ENCODE assay signal across 13 cellular contexts in genomic region chr2:127568128-127568527, GRCh38. TPM values are rescaled to one million over a fixed set of nuclear protein-coding genes. Genes with fewer than 3 reads are reported as not detected.
DNase-seq lines count a peak whose midpoint lies in the region; ATAC-seq and TF ChIP-seq lines count a peak whose summit lies in the region.
"Had no signal": no experiment of that assay in that cellular context is flagged by ENCODE, and none has a peak within 500 bp of the region (broad histone marks: within the 10 kb centered on the region; RNA-seq: fewer than 3 reads in every experiment).

No MANE protein-coding gene starts in this region.

- H4K91ac ChIP-seq in H9 (ENCODE audit: insufficient read length, low read depth, low read length) (no peak overlapping the region), neuronal stem cell (ENCODE audit: low read depth, low read length, poor library complexity) (no peak overlapping the region)

- H3K4me2 ChIP-seq in H9 (ENCODE audit: insufficient read depth, insufficient read length, low read length): no peak overlapping the region
- no peak overlapping the region for H3K4me2 ChIP-seq in neuronal stem cell (ENCODE audit: insufficient read depth, low read length, poor library complexity, severe bottlenecking)

- H3K4ac ChIP-seq in H9 (ENCODE audit: low read depth, low read length): no peak overlapping the region
- H3K4ac ChIP-seq in neuronal stem cell (ENCODE audit: low read length): no peak overlapping the region

- H3K27ac ChIP-seq in H9 (ENCODE audit: insufficient read length, low read depth, low read length) (no peak overlapping the region), neuronal stem cell (replicated peaks; ENCODE audit: low read length) (no peak overlapping the region)
- H3K27ac ChIP-seq: BLaER1 treated with 17β-estradiol and CSF1 and Interleukin-3, amounts not matched to agents 10 nM and 100 nM had no signal

- no peak overlapping the region for H3K4me3 Mint-ChIP-seq in activated CD8-positive, alpha-beta memory T cell treated with anti-CD3 and anti-CD28 coated beads, Interleukin-2, amount 10 ng/mL, durations not matched to agents 7 days and 5 days
- no peak overlapping the region for H3K4me3 Mint-ChIP-seq in H9
- no peak overlapping the region for H3K4me3 Mint-ChIP-seq in stimulated activated naive B cell treated with anti-CD40 and anti-IgM and Interleukin-4, amounts not matched to agents 10 μg/mL and 1 μg/mL and 100 μg/mL, for 72 hours

- no peak overlapping the region for H3T11ph ChIP-seq in H9 (ENCODE audit: low read length)

- DNase-seq in activated CD8-positive, alpha-beta memory T cell treated with anti-CD3 and anti-CD28 coated beads for 24 hours: peak; percentile 43
- DNase-seq in activated CD8-positive, alpha-beta memory T cell treated with anti-CD3 and anti-CD28 coated beads, Interleukin-2, amount 10 ng/mL, durations not matched to agents 7 days and 5 days: no peak
- DNase-seq in H9: peak; percentile 27
- no peak for DNase-seq in neuronal stem cell (ENCODE audit: low spot score)
- DNase-seq in stimulated activated naive B cell treated with anti-CD40 and anti-IgM and Interleukin-4, amounts not matched to agents 10 μg/mL and 1 μg/mL and 100 μg/mL, for 72 hours: no peak
- DNase-seq in COLO829 (ENCODE audit: low spot score): no peak
- DNase-seq in COR-L47 (lab: John Stamatoyannopoulos, UW): no peak
- DNase-seq in NCI-H2196 (lab: John Stamatoyannopoulos, UW; ENCODE audit: unreplicated experiment): no peak
- DNase-seq: 8988T, KG1, NCI-H1048 had no signal

- no peak overlapping the region for H3K23ac ChIP-seq in H9 (ENCODE audit: insufficient read length, low read depth, low read length)
- no peak overlapping the region for H3K23ac ChIP-seq in neuronal stem cell (ENCODE audit: low read depth, low read length, poor library complexity)

- no peak overlapping the region for H3K9ac ChIP-seq in H9 (ENCODE audit: extremely low read depth, insufficient read length, low read length)
- no peak overlapping the region for H3K9ac ChIP-seq in neuronal stem cell (ENCODE audit: low read depth, low read length, poor library complexity)
- H3K9ac ChIP-seq: BLaER1 treated with 17β-estradiol and CSF1 and Interleukin-3, amounts not matched to agents 10 nM and 100 nM had no signal

- H2BK5ac ChIP-seq in H9 (ENCODE audit: insufficient read length, low read length) (no peak overlapping the region), neuronal stem cell (ENCODE audit: low read length) (no peak overlapping the region)

- peaks cover under 1% of the 10 kb centered on the region for H3K9me3 Mint-ChIP-seq in activated CD8-positive, alpha-beta memory T cell treated with anti-CD3 and anti-CD28 coated beads, Interleukin-2, amount 10 ng/mL, durations not matched to agents 7 days and 5 days (ENCODE audit: low read depth)
- H3K9me3 Mint-ChIP-seq in H9: no peaks in the 10 kb centered on the region; a peak in 1 of 5 replicates
- H3K9me3 Mint-ChIP-seq in stimulated activated naive B cell treated with anti-CD40 and anti-IgM and Interleukin-4, amounts not matched to agents 10 μg/mL and 1 μg/mL and 100 μg/mL, for 72 hours: no peaks in the 10 kb centered on the region

- H3K27me3 Mint-ChIP-seq in activated CD8-positive, alpha-beta memory T cell treated with anti-CD3 and anti-CD28 coated beads, Interleukin-2, amount 10 ng/mL, durations not matched to agents 7 days and 5 days: peaks cover 89% of the 10 kb centered on the region
- peaks cover 2% of the 10 kb centered on the region for H3K27me3 Mint-ChIP-seq in H9 (ENCODE audit: low read depth)
- no peaks in the 10 kb centered on the region for H3K27me3 Mint-ChIP-seq in stimulated activated naive B cell treated with anti-CD40 and anti-IgM and Interleukin-4, amounts not matched to agents 10 μg/mL and 1 μg/mL and 100 μg/mL, for 72 hours

- H3K79me1 ChIP-seq in H9 (ENCODE audit: insufficient read depth, low read depth, low read length, poor library complexity, severe bottlenecking) (no peaks in the 10 kb centered on the region), neuronal stem cell (ENCODE audit: low read depth, low read length) (no peaks in the 10 kb centered on the region)

- H3K14ac ChIP-seq in H9 (ENCODE audit: insufficient read depth, low read length) (no peak overlapping the region), neuronal stem cell (ENCODE audit: low read length) (no peak overlapping the region)

- no peak overlapping the region for H2BK12ac ChIP-seq in H9 (ENCODE audit: insufficient read length, low read depth, low read length)
- H2BK12ac ChIP-seq in neuronal stem cell (ENCODE audit: low read length): peak overlapping the region; percentile 24

- H2AK5ac ChIP-seq in H9 (ENCODE audit: insufficient read length, low read length) (no peak overlapping the region), neuronal stem cell (ENCODE audit: low read depth, low read length) (no peak overlapping the region)

- no peaks in the 10 kb centered on the region for H3K27me3 ChIP-seq in H9 (ENCODE audit: insufficient read depth, low read length)
- peaks cover 0 to 51% (median 0%) of the 10 kb centered on the region in 3 experiments for H3K27me3 ChIP-seq in neuronal stem cell (ENCODE audit: control insufficient read depth in 3 of 3, insufficient read depth in 3 of 3, low read depth in 1 of 3, low read length in 3 of 3)
- H3K27me3 ChIP-seq: BLaER1 treated with 17β-estradiol and CSF1 and Interleukin-3, amounts not matched to agents 10 nM and 100 nM had no signal

- H3K4me3 ChIP-seq in neuronal stem cell (ENCODE audit: low read length in 2 of 2): no peak overlapping the region
- H3K4me3 ChIP-seq: BLaER1 treated with 17β-estradiol and CSF1 and Interleukin-3, amounts not matched to agents 10 nM and 100 nM had no signal

- H3K4me1 ChIP-seq in H9 (ENCODE audit: insufficient read depth, low read length): no peaks in the 10 kb centered on the region
- peaks cover 0 to 1% of the 10 kb centered on the region in 2 donors for H3K4me1 ChIP-seq in neuronal stem cell (ENCODE audit: control insufficient read depth in 2 of 2, insufficient read depth in 1 of 2, low read depth in 1 of 2, low read length in 2 of 2)

- no peaks in the 10 kb centered on the region for H3K23me2 ChIP-seq in H9 (ENCODE audit: insufficient read length, low read depth, low read length, poor library complexity, severe bottlenecking)

- H4K20me1 ChIP-seq in H9 (ENCODE audit: control insufficient read depth, insufficient read depth, insufficient read length): no peaks in the 10 kb centered on the region
- H4K20me1 ChIP-seq: BLaER1 treated with 17β-estradiol and CSF1 and Interleukin-3, amounts not matched to agents 10 nM and 100 nM had no signal

- H4K5ac ChIP-seq in H9 (ENCODE audit: insufficient read length, low read depth, low read length): no peak overlapping the region

- WGBS in H9 (ENCODE audit: extremely low coverage, insufficient read length, low lambda C conversion rate): no CpG with 5 or more reads among the region's 6 CpGs
- no CpG with 5 or more reads among the region's 6 CpGs for WGBS in neuronal stem cell (ENCODE audit: extremely low coverage in 2 of 2, insufficient read length in 2 of 2, insufficient replicate concordance in 1 of 2), 2 donors

- no peaks in the 10 kb centered on the region for H3K79me2 ChIP-seq in H9 (ENCODE audit: insufficient read depth, low read length)

- H3K9me3 ChIP-seq in H9 (ENCODE audit: control insufficient read depth, low read depth, low read length) (no peaks in the 10 kb centered on the region), neuronal stem cell (replicated peaks in 1 of 2; ENCODE audit: control insufficient read depth in 2 of 2, insufficient read depth in 1 of 2, low read depth in 1 of 2, low read length in 2 of 2) (no peaks in the 10 kb centered on the region)

- H3K36me3 Mint-ChIP-seq in activated CD8-positive, alpha-beta memory T cell treated with anti-CD3 and anti-CD28 coated beads, Interleukin-2, amount 10 ng/mL, durations not matched to agents 7 days and 5 days: peaks cover under 1% of the 10 kb centered on the region
- H3K36me3 Mint-ChIP-seq in H9 (ENCODE audit: insufficient read depth in 1 of 3, low read depth in 3 of 3): no peaks in the 10 kb centered on the region
- H3K36me3 Mint-ChIP-seq in stimulated activated naive B cell treated with anti-CD40 and anti-IgM and Interleukin-4, amounts not matched to agents 10 μg/mL and 1 μg/mL and 100 μg/mL, for 72 hours: no peaks in the 10 kb centered on the region

- H3K36me3 ChIP-seq in neuronal stem cell (replicated peaks in 1 of 2; ENCODE audit: control insufficient read depth in 2 of 2, insufficient read depth in 2 of 2, low read length in 2 of 2): no peaks in the 10 kb centered on the region
- H3K36me3 ChIP-seq: BLaER1 treated with 17β-estradiol and CSF1 and Interleukin-3, amounts not matched to agents 10 nM and 100 nM had no signal

- TF ChIP-seq CTCF in H9 (conservative IDR thresholded peaks at IDR 0.05): no peak

- H3K18ac ChIP-seq in H9 (ENCODE audit: insufficient read length, low read depth, low read length): no peak overlapping the region
- H3K18ac ChIP-seq in neuronal stem cell (ENCODE audit: low read length): no peak overlapping the region

- no peak overlapping the region for H2BK15ac ChIP-seq in H9 (ENCODE audit: low read depth, low read length)
- H2BK15ac ChIP-seq in neuronal stem cell (ENCODE audit: low read length): no peak overlapping the region

- H3K27ac Mint-ChIP-seq in activated CD8-positive, alpha-beta memory T cell treated with anti-CD3 and anti-CD28 coated beads, Interleukin-2, amount 10 ng/mL, durations not matched to agents 7 days and 5 days: no peak overlapping the region
- no peak overlapping the region for H3K27ac Mint-ChIP-seq in H9
- H3K27ac Mint-ChIP-seq in stimulated activated naive B cell treated with anti-CD40 and anti-IgM and Interleukin-4, amounts not matched to agents 10 μg/mL and 1 μg/mL and 100 μg/mL, for 72 hours: peak overlapping the region; percentile 17

- H2BK120ac ChIP-seq in H9 (ENCODE audit: low read depth, low read length, poor library complexity, severe bottlenecking): no peak overlapping the region
- H2BK120ac ChIP-seq in neuronal stem cell (ENCODE audit: low read depth, low read length): no peak overlapping the region

- ATAC-seq in activated CD8-positive, alpha-beta memory T cell treated with anti-CD3 and anti-CD28 coated beads, Interleukin-2, amount 10 ng/mL, durations not matched to agents 7 days and 5 days: no peak
- ATAC-seq in stimulated activated naive B cell treated with anti-CD40 and anti-IgM and Interleukin-4, amounts not matched to agents 10 μg/mL and 1 μg/mL and 100 μg/mL, for 72 hours (replicated peaks): no peak

- peaks cover 14% of the 10 kb centered on the region for H3K4me1 Mint-ChIP-seq in activated CD8-positive, alpha-beta memory T cell treated with anti-CD3 and anti-CD28 coated beads, Interleukin-2, amount 10 ng/mL, durations not matched to agents 7 days and 5 days
- peaks cover 15% of the 10 kb centered on the region in 2 experiments for H3K4me1 Mint-ChIP-seq in H9
- H3K4me1 Mint-ChIP-seq in stimulated activated naive B cell treated with anti-CD40 and anti-IgM and Interleukin-4, amounts not matched to agents 10 μg/mL and 1 μg/mL and 100 μg/mL, for 72 hours: peaks cover 20 to 32% of the 10 kb centered on the region in 2 donors

- CTCF ChIA-PET in activated CD8-positive, alpha-beta memory T cell treated with anti-CD3 and anti-CD28 coated beads, Interleukin-2, amount 10 ng/mL, durations not matched to agents 7 days and 5 days (lab: Charles Lee): no interaction called here

- no peak overlapping the region for H4K8ac ChIP-seq in H9 (replicated peaks; ENCODE audit: insufficient read length, low read depth, low read length)
- no peak overlapping the region for H4K8ac ChIP-seq in neuronal stem cell (ENCODE audit: low read depth, low read length)

- H3K56ac ChIP-seq in H9 (ENCODE audit: insufficient read length, low read depth, low read length): no peak overlapping the region

- H2BK20ac ChIP-seq in H9 (ENCODE audit: low read depth, low read length, poor library complexity, severe bottlenecking): no peak overlapping the region

- H2AFZ ChIP-seq in H9 (ENCODE audit: low read length) (no peak overlapping the region), neuronal stem cell (ENCODE audit: low read length) (no peak overlapping the region)

RNA-seq across cellular contexts. Expression of gene MYO7B, which starts 32.6 kb away (rescaled TPM):
- under 1 TPM in 1 of 2 experiments, not detected in 1; 0.26 TPM for total RNA-seq in activated CD8-positive, alpha-beta memory T cell treated with anti-CD3 and anti-CD28 coated beads, Interleukin-2, amount 10 ng/mL, durations not matched to agents 7 days and 5 days
- not detected in 2 replicates for total RNA-seq in H9 (2021)
- not detected for polyA plus RNA-seq in neuronal stem cell (2013, experiment 1 of 2)
- 0.03 TPM for polyA plus RNA-seq in neuronal stem cell (2013, experiment 2 of 2)
- total RNA-seq: NCI-H460 had no signal

RNA-seq across cellular contexts. Expression of gene IWS1, which starts 41.8 kb away (rescaled TPM):
- 10 to 100 TPM; 53.2 to 55.1 TPM for total RNA-seq in activated CD8-positive, alpha-beta memory T cell treated with anti-CD3 and anti-CD28 coated beads, Interleukin-2, amount 10 ng/mL, durations not matched to agents 7 days and 5 days
- 61.0 and 66.2 TPM in 2 replicates for total RNA-seq in H9 (2021)
- polyA plus RNA-seq in neuronal stem cell (2013, experiment 1 of 2): 54.0 TPM
- polyA plus RNA-seq in neuronal stem cell (2013, experiment 2 of 2): 53.1 TPM

Comparison
In these comparisons a context has a peak if more than half of its experiments do, and no peak if none do; other contexts are left out.
1. DNase-seq: peak in activated CD8-positive, alpha-beta memory T cell treated with anti-CD3 and anti-CD28 coated beads for 24 hours (single experiment) and H9 (single experiment); none in activated CD8-positive, alpha-beta memory T cell treated with anti-CD3 and anti-CD28 coated beads, Interleukin-2, amount 10 ng/mL, durations not matched to agents 7 days and 5 days (single experiment), neuronal stem cell (single experiment), stimulated activated naive B cell treated with anti-CD40 and anti-IgM and Interleukin-4, amounts not matched to agents 10 μg/mL and 1 μg/mL and 100 μg/mL, for 72 hours (single experiment), COLO829 (single experiment), COR-L47 (single experiment) and NCI-H2196 (single experiment).